In the genomic region with DNA sequence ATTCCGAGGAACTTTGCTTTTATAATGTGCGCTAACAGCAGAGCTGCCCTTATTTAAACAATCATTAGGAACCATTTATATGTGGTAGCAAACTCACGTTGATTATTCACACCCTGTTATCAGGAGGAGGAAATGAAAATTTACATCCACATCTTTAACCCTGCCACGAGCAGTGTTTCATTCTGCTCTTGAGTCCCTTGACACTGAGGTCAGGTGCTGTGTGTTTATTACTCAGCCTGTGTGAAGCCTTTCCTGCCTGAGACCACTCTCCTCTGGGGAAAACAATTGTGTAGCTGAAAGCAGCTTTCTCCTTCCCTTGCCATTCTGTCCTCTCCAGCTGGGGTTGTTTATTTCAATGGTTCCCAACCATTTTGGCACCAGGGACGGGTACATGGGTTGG, we compare ENCODE assay signal across 1 cellular context.
TF ChIP-seq lines count a peak whose summit lies in the region.

No MANE protein-coding gene starts in this region.

TF ChIP-seq in H1, 55 proteins besides CTCF, POLR2A, EP300 and RAD21:
- TF ChIP-seq, protein P1, sequence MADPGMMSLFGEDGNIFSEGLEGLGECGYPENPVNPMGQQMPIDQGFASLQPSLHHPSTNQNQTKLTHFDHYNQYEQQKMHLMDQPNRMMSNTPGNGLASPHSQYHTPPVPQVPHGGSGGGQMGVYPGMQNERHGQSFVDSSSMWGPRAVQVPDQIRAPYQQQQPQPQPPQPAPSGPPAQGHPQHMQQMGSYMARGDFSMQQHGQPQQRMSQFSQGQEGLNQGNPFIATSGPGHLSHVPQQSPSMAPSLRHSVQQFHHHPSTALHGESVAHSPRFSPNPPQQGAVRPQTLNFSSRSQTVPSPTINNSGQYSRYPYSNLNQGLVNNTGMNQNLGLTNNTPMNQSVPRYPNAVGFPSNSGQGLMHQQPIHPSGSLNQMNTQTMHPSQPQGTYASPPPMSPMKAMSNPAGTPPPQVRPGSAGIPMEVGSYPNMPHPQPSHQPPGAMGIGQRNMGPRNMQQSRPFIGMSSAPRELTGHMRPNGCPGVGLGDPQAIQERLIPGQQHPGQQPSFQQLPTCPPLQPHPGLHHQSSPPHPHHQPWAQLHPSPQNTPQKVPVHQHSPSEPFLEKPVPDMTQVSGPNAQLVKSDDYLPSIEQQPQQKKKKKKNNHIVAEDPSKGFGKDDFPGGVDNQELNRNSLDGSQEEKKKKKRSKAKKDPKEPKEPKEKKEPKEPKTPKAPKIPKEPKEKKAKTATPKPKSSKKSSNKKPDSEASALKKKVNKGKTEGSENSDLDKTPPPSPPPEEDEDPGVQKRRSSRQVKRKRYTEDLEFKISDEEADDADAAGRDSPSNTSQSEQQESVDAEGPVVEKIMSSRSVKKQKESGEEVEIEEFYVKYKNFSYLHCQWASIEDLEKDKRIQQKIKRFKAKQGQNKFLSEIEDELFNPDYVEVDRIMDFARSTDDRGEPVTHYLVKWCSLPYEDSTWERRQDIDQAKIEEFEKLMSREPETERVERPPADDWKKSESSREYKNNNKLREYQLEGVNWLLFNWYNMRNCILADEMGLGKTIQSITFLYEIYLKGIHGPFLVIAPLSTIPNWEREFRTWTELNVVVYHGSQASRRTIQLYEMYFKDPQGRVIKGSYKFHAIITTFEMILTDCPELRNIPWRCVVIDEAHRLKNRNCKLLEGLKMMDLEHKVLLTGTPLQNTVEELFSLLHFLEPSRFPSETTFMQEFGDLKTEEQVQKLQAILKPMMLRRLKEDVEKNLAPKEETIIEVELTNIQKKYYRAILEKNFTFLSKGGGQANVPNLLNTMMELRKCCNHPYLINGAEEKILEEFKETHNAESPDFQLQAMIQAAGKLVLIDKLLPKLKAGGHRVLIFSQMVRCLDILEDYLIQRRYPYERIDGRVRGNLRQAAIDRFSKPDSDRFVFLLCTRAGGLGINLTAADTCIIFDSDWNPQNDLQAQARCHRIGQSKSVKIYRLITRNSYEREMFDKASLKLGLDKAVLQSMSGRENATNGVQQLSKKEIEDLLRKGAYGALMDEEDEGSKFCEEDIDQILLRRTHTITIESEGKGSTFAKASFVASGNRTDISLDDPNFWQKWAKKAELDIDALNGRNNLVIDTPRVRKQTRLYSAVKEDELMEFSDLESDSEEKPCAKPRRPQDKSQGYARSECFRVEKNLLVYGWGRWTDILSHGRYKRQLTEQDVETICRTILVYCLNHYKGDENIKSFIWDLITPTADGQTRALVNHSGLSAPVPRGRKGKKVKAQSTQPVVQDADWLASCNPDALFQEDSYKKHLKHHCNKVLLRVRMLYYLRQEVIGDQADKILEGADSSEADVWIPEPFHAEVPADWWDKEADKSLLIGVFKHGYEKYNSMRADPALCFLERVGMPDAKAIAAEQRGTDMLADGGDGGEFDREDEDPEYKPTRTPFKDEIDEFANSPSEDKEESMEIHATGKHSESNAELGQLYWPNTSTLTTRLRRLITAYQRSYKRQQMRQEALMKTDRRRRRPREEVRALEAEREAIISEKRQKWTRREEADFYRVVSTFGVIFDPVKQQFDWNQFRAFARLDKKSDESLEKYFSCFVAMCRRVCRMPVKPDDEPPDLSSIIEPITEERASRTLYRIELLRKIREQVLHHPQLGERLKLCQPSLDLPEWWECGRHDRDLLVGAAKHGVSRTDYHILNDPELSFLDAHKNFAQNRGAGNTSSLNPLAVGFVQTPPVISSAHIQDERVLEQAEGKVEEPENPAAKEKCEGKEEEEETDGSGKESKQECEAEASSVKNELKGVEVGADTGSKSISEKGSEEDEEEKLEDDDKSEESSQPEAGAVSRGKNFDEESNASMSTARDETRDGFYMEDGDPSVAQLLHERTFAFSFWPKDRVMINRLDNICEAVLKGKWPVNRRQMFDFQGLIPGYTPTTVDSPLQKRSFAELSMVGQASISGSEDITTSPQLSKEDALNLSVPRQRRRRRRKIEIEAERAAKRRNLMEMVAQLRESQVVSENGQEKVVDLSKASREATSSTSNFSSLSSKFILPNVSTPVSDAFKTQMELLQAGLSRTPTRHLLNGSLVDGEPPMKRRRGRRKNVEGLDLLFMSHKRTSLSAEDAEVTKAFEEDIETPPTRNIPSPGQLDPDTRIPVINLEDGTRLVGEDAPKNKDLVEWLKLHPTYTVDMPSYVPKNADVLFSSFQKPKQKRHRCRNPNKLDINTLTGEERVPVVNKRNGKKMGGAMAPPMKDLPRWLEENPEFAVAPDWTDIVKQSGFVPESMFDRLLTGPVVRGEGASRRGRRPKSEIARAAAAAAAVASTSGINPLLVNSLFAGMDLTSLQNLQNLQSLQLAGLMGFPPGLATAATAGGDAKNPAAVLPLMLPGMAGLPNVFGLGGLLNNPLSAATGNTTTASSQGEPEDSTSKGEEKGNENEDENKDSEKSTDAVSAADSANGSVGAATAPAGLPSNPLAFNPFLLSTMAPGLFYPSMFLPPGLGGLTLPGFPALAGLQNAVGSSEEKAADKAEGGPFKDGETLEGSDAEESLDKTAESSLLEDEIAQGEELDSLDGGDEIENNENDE (IDR thresholded peaks at IDR 0.05; ENCODE audit: insufficient replicate concordance, low read length): no peak
- TF ChIP-seq CHD2 (IDR thresholded peaks at IDR 0.05; ENCODE audit: low read length): no peak
